In genomic region chr11:128686045-128686741, GRCh38 we compare ENCODE assay signal across 9 cellular contexts. TPM values are rescaled to one million over a fixed set of nuclear protein-coding genes. Genes with fewer than 3 reads are reported as not detected.
A peak's percentile ranks its signal among the peaks of the same experiment; 100 is the strongest.
DNase-seq lines count a peak whose midpoint lies in the region; ATAC-seq and TF ChIP-seq lines count a peak whose summit lies in the region.
"Had no signal": no experiment of that assay in that cellular context is flagged by ENCODE, and none has a peak within 500 bp of the region (broad histone marks: within the 10 kb centered on the region; RNA-seq: fewer than 3 reads in every experiment).

No MANE protein-coding gene starts in this region.

- H3K27ac ChIP-seq in brain microvascular endothelial cell (no peak overlapping the region), neural cell (ENCODE audit: low read length) (no peak overlapping the region)

- POLR2A ChIA-PET in GM10248 (lab: Yijun Ruan, JAX) = no interaction called here

- H3K79me2 ChIP-seq in neural cell (replicated peaks; ENCODE audit: insufficient read depth, low read length) = no peaks in the 10 kb centered on the region

- ATAC-seq in HG03064 (IDR thresholded peaks at IDR 0.05; ENCODE audit: low read depth, unreplicated experiment) (peak; percentile 20), HG03432 (IDR thresholded peaks at IDR 0.05; ENCODE audit: unreplicated experiment) (no peak)

- peak overlapping the region; percentile 51 for H3K4me3 ChIP-seq in brain microvascular endothelial cell (ENCODE audit: low read depth, low read length)
- peak overlapping the region; percentile 68 for H3K4me3 ChIP-seq in neural cell (ENCODE audit: low read length)

- peak overlapping the region; percentile 18 for H3K9ac ChIP-seq in neural cell (ENCODE audit: low read length)

- H3K4me2 ChIP-seq in neural cell (ENCODE audit: low read length) = peak overlapping the region; percentile 81

- TF ChIP-seq CTCF in GM10248 (IDR thresholded peaks at IDR 0.05; ENCODE audit: control extremely low read depth, extremely low read depth, low read depth, missing control alignments) (no peak), brain microvascular endothelial cell (IDR thresholded peaks at IDR 0.05; ENCODE audit: low read depth, low read length, missing control alignments) (no peak), neural cell (IDR thresholded peaks at IDR 0.05; ENCODE audit: poor library complexity, severe bottlenecking) (no peak)

- H3K27me3 ChIP-seq in brain microvascular endothelial cell (replicated peaks) = peaks cover 22% of the 10 kb centered on the region
- peaks cover 98% of the 10 kb centered on the region for H3K27me3 ChIP-seq in neural cell (ENCODE audit: insufficient read depth, low read depth, low read length)

- H3K9me2 ChIP-seq in neural cell (ENCODE audit: insufficient read depth, low read length) = no peaks in the 10 kb centered on the region

- no peaks in the 10 kb centered on the region for H4K20me1 ChIP-seq in neural cell (ENCODE audit: insufficient read depth)

- DNase-seq in GM10248 (ENCODE audit: extremely low spot score) = peak; percentile 37
- DNase-seq in brain microvascular endothelial cell = no peak
- DNase-seq in Ammon's horn (ENCODE audit: low spot score) = no peak
- DNase-seq in AG08396 (ENCODE audit: low spot score) = no peak
- DNase-seq in NCI-H226 = no peak
- DNase-seq: NCI-H1048 had no signal

- TF ChIP-seq RAD21 in neural cell (conservative IDR thresholded peaks at IDR 0.05) = no peak

- H3F3A ChIP-seq in neural cell (ENCODE audit: insufficient read depth, low read length, poor library complexity, severe bottlenecking) = no peaks in the 10 kb centered on the region

- H2AFZ ChIP-seq in neural cell (ENCODE audit: low read depth, low read length) = no peak overlapping the region

- peaks cover 5% of the 10 kb centered on the region for H3K9me3 ChIP-seq in neural cell (ENCODE audit: low read length)

- CTCF ChIA-PET in GM10248 (lab: Yijun Ruan, JAX) = interaction anchor here (0.9 to 2.6 kb wide), 7 partner anchors 10 to 90 kb away, joined by 3 to 7 read pairs (median 4); no protein-coding TSS in a partner anchor

- no peaks in the 10 kb centered on the region for H3K36me3 ChIP-seq in brain microvascular endothelial cell (replicated peaks)
- no peaks in the 10 kb centered on the region for H3K36me3 ChIP-seq in neural cell (ENCODE audit: insufficient read depth, low read length)

- in situ Hi-C loops in brain microvascular endothelial cell (cut with HindIII; ENCODE audit: low pct_ligation_motif_present, low sequenced_read_pairs) = loop anchor here (25.0 kb wide), 1 partner anchor 649 kb away; no protein-coding TSS in a partner anchor

- TF ChIP-seq EP300 in neural cell (conservative IDR thresholded peaks at IDR 0.05; ENCODE audit: poor library complexity, severe bottlenecking) = no peak

TF ChIP-seq in neural cell, 6 proteins besides CTCF, POLR2A, EP300 and RAD21:
- TF ChIP-seq POLR2AphosphoS5 (IDR thresholded peaks at IDR 0.05) = no peak
- TF ChIP-seq SMC3 (conservative IDR thresholded peaks at IDR 0.05; ENCODE audit: poor library complexity) = no peak
- no peak for TF ChIP-seq EZH2 (IDR thresholded peaks at IDR 0.05; ENCODE audit: borderline replicate concordance, insufficient read depth, low read length, poor library complexity, severe bottlenecking)
- TF ChIP-seq TAF1 (IDR thresholded peaks at IDR 0.05; ENCODE audit: low read depth) = no peak
- no peak for TF ChIP-seq MXI1 (conservative IDR thresholded peaks at IDR 0.05; ENCODE audit: poor library complexity, severe bottlenecking)
- TF ChIP-seq REST (IDR thresholded peaks at IDR 0.05; ENCODE audit: borderline replicate concordance) = no peak

RNA-seq across cellular contexts. Expression of gene FLI1, which starts 7.7 kb away (rescaled TPM):
- polyA plus RNA-seq in neural cell = 0.38 TPM in 1 of 2 replicates, not detected in the other
- polyA minus RNA-seq in neural cell = not detected in 2 replicates
